14 cellular contexts compared by ENCODE assay signal in genomic region chr21:44627181-44627822, GRCh38. TPM values are rescaled to one million over a fixed set of nuclear protein-coding genes. Genes with fewer than 3 reads are reported as not detected.
DNase-seq lines count a peak whose midpoint lies in the region; ATAC-seq and TF ChIP-seq lines count a peak whose summit lies in the region.
"Not testable (repeated sequence)": the region's sequence is repeated elsewhere in the genome, so short reads cannot be mapped to it uniquely, and the experiment has no call there.
"Had no signal": no experiment of that assay in that cellular context is flagged by ENCODE, and none has a peak within 500 bp of the region (broad histone marks: within the 10 kb centered on the region; RNA-seq: fewer than 3 reads in every experiment).

No MANE protein-coding gene starts in this region.

- H3K27ac ChIP-seq in CD4-positive, CD25-positive, alpha-beta regulatory T cell (ENCODE audit: insufficient read depth, low read length, poor library complexity, severe bottlenecking); naive thymus-derived CD4-positive, alpha-beta T cell (ENCODE audit: low read depth, low read length): not testable (repeated sequence)

- H3K4me3 Mint-ChIP-seq in CD4-positive, CD25-positive, alpha-beta regulatory T cell; osteocyte (ENCODE audit: unreplicated experiment): not testable (repeated sequence)
- H3K4me3 Mint-ChIP-seq in central memory CD8-positive, alpha-beta T cell, result peak overlapping the region; percentile 9
- peak overlapping the region; percentile 12 to 68 for H3K4me3 Mint-ChIP-seq in effector memory CD8-positive, alpha-beta T cell
- H3K4me3 Mint-ChIP-seq in naive thymus-derived CD4-positive, alpha-beta T cell, result peak overlapping the region in 1 of 10 donors; percentile 47

- not testable (repeated sequence) for H3K27me3 Mint-ChIP-seq in CD4-positive, CD25-positive, alpha-beta regulatory T cell; central memory CD8-positive, alpha-beta T cell; effector memory CD8-positive, alpha-beta T cell; osteocyte (ENCODE audit: unreplicated experiment)
- H3K27me3 Mint-ChIP-seq in naive thymus-derived CD4-positive, alpha-beta T cell, result peaks cover 0 to 21% (median 0%) of the 10 kb centered on the region in 5 donors

- peaks cover 14% of the 10 kb centered on the region for H3K36me3 Mint-ChIP-seq in CD4-positive, CD25-positive, alpha-beta regulatory T cell
- H3K36me3 Mint-ChIP-seq in central memory CD8-positive, alpha-beta T cell (ENCODE audit: insufficient read depth); osteocyte (ENCODE audit: unreplicated experiment): not testable (repeated sequence)
- peaks cover 13% of the 10 kb centered on the region for H3K36me3 Mint-ChIP-seq in effector memory CD8-positive, alpha-beta T cell (ENCODE audit: insufficient read depth)
- peaks cover 25 to 49% (median 32%) of the 10 kb centered on the region in 5 donors for H3K36me3 Mint-ChIP-seq in naive thymus-derived CD4-positive, alpha-beta T cell

- H3K36me3 ChIP-seq in CD4-positive, CD25-positive, alpha-beta regulatory T cell (ENCODE audit: control insufficient read depth, insufficient read depth, low read length); naive thymus-derived CD4-positive, alpha-beta T cell (ENCODE audit: control insufficient read depth in 2 of 3, insufficient read depth in 3 of 3, low read length in 3 of 3): not testable (repeated sequence)

- not testable (repeated sequence) for H3K27me3 ChIP-seq in CD4-positive, CD25-positive, alpha-beta regulatory T cell (ENCODE audit: control insufficient read depth, insufficient read depth, low read length); naive thymus-derived CD4-positive, alpha-beta T cell (ENCODE audit: control insufficient read depth in 2 of 2, insufficient read depth in 2 of 2, low read length in 2 of 2)

- H3K27ac Mint-ChIP-seq in CD4-positive, CD25-positive, alpha-beta regulatory T cell, result peak overlapping the region in 2 of 3 donors; percentile 66 to 75
- peak overlapping the region; percentile 91 for H3K27ac Mint-ChIP-seq in central memory CD8-positive, alpha-beta T cell (ENCODE audit: low read depth)
- peak overlapping the region; percentile 41 to 90 for H3K27ac Mint-ChIP-seq in effector memory CD8-positive, alpha-beta T cell
- H3K27ac Mint-ChIP-seq in naive thymus-derived CD4-positive, alpha-beta T cell, result peak overlapping the region in 5 of 9 donors; percentile 8 to 84 (median 32)
- not testable (repeated sequence) for H3K27ac Mint-ChIP-seq in osteocyte (ENCODE audit: unreplicated experiment)

- not testable (repeated sequence) for ATAC-seq in CD4-positive, CD25-positive, alpha-beta regulatory T cell (ENCODE audit: low read depth in 2 of 2); central memory CD8-positive, alpha-beta T cell (replicated peaks; ENCODE audit: extremely low read depth, poor library complexity, severe bottlenecking); effector memory CD8-positive, alpha-beta T cell (replicated peaks); naive thymus-derived CD4-positive, alpha-beta T cell

- POLR2A ChIA-PET in naive thymus-derived CD4-positive, alpha-beta T cell (lab: Charles Lee), result interaction anchor here (1.6 kb wide), 1 partner anchor 10 kb away, joined by 5 read pairs; no protein-coding TSS in a partner anchor

- TF ChIP-seq CTCF in osteocyte (IDR thresholded peaks at IDR 0.05), result not testable (repeated sequence)

- in situ Hi-C loops in G401 (cut with HindIII; ENCODE audit: low sequenced_read_pairs), result not testable (repeated sequence)

- H3K4me1 ChIP-seq in CD4-positive, CD25-positive, alpha-beta regulatory T cell (ENCODE audit: control insufficient read depth, insufficient read depth, low read length, poor library complexity, severe bottlenecking), result peaks cover 17% of the 10 kb centered on the region
- H3K4me1 ChIP-seq in naive thymus-derived CD4-positive, alpha-beta T cell (ENCODE audit: control insufficient read depth in 2 of 2, insufficient read depth in 2 of 2, low read length in 2 of 2), result peaks cover 20 to 29% of the 10 kb centered on the region in 2 donors

- CTCF ChIA-PET in naive thymus-derived CD4-positive, alpha-beta T cell (lab: Charles Lee), result not testable (repeated sequence)

- DNase-seq in CD4-positive, CD25-positive, alpha-beta regulatory T cell; central memory CD8-positive, alpha-beta T cell (ENCODE audit: low spot score in 2 of 2); effector memory CD8-positive, alpha-beta T cell; naive thymus-derived CD4-positive, alpha-beta T cell: not testable (repeated sequence)
- DNase-seq in G401 (ENCODE audit: low spot score) (peak; percentile 20), NCI-H146 (lab: John Stamatoyannopoulos, UW) (peak; percentile 80), osteocyte (ENCODE audit: extremely low spot score, unreplicated experiment) (peak; percentile 79)
- DNase-seq in activated CD8-positive, alpha-beta memory T cell treated with anti-CD3 and anti-CD28 coated beads, Interleukin-2, amount 50 U/mL, for 48 hours, result peak; percentile 43

- not testable (repeated sequence) for H3K4me3 ChIP-seq in CD4-positive, CD25-positive, alpha-beta regulatory T cell (ENCODE audit: low read depth, low read length); naive thymus-derived CD4-positive, alpha-beta T cell (ENCODE audit: low read length)

- H3K9me3 ChIP-seq in CD4-positive, CD25-positive, alpha-beta regulatory T cell (ENCODE audit: control insufficient read depth in 2 of 2, low read length in 2 of 2), result peaks cover 33 to 49% of the 10 kb centered on the region in 2 experiments
- peaks cover 5 to 38% (median 9%) of the 10 kb centered on the region in 3 experiments for H3K9me3 ChIP-seq in naive thymus-derived CD4-positive, alpha-beta T cell (ENCODE audit: control insufficient read depth in 2 of 3, low read length in 3 of 3)

- peaks cover 5 to 29% (median 12%) of the 10 kb centered on the region in 4 donors for H3K4me1 Mint-ChIP-seq in CD4-positive, CD25-positive, alpha-beta regulatory T cell
- peaks cover 64% of the 10 kb centered on the region for H3K4me1 Mint-ChIP-seq in central memory CD8-positive, alpha-beta T cell
- peaks cover 41 to 56% of the 10 kb centered on the region in 2 donors for H3K4me1 Mint-ChIP-seq in effector memory CD8-positive, alpha-beta T cell (ENCODE audit: low read depth in 2 of 2)
- H3K4me1 Mint-ChIP-seq in naive thymus-derived CD4-positive, alpha-beta T cell, result peaks cover 4 to 43% (median 35%) of the 10 kb centered on the region in 7 donors
- not testable (repeated sequence) for H3K4me1 Mint-ChIP-seq in osteocyte (ENCODE audit: unreplicated experiment)

- intact Hi-C loops in naive thymus-derived CD4-positive, alpha-beta T cell (cut with micrococcal nuclease), result not testable (repeated sequence)

- H3K9me3 Mint-ChIP-seq in CD4-positive, CD25-positive, alpha-beta regulatory T cell, result peaks cover 1 to 46% (median 34%) of the 10 kb centered on the region in 7 donors
- peaks cover 52% of the 10 kb centered on the region for H3K9me3 Mint-ChIP-seq in central memory CD8-positive, alpha-beta T cell
- peaks cover 27 to 42% of the 10 kb centered on the region in 2 donors for H3K9me3 Mint-ChIP-seq in effector memory CD8-positive, alpha-beta T cell
- peaks cover 26 to 58% (median 44%) of the 10 kb centered on the region in 11 donors for H3K9me3 Mint-ChIP-seq in naive thymus-derived CD4-positive, alpha-beta T cell
- H3K9me3 Mint-ChIP-seq in osteocyte (ENCODE audit: unreplicated experiment), result peaks cover 47% of the 10 kb centered on the region

RNA-seq across cellular contexts. Expression of gene KRTAP10-9, which starts 0.4 kb away (rescaled TPM):
- not detected for total RNA-seq in CD4-positive, CD25-positive, alpha-beta regulatory T cell
- not detected for polyA plus RNA-seq in CD4-positive, CD25-positive, alpha-beta regulatory T cell
- not detected in 2 replicates for total RNA-seq in G401 (2014; rRNA removed; shearing (Covaris generic))
- total RNA-seq in naive thymus-derived CD4-positive, alpha-beta T cell, result not detected
- polyA plus RNA-seq in naive thymus-derived CD4-positive, alpha-beta T cell, result not detected
- not detected in 2 replicates for total RNA-seq in osteocyte
- total RNA-seq: Calu3; CD4-positive, alpha-beta memory T cell; GM23248; IMR-90 had no signal
- polyA plus RNA-seq: A549; BJ; CD4-positive, alpha-beta memory T cell; GM23248; IMR-90 had no signal

RNA-seq across cellular contexts. Expression of gene KRTAP10-10, which starts 9.9 kb away (rescaled TPM):
- total RNA-seq in CD4-positive, CD25-positive, alpha-beta regulatory T cell, result not detected
- polyA plus RNA-seq in CD4-positive, CD25-positive, alpha-beta regulatory T cell, result not detected
- not detected in 2 replicates for total RNA-seq in G401 (2014; rRNA removed; shearing (Covaris generic))
- not detected for total RNA-seq in naive thymus-derived CD4-positive, alpha-beta T cell
- not detected for polyA plus RNA-seq in naive thymus-derived CD4-positive, alpha-beta T cell
- not detected in 2 replicates for total RNA-seq in osteocyte
- total RNA-seq: Calu3; CD4-positive, alpha-beta memory T cell; GM23248; IMR-90 had no signal
- polyA plus RNA-seq: A549; BJ; CD4-positive, alpha-beta memory T cell; GM23248; IMR-90 had no signal

RNA-seq across cellular contexts. Expression of gene KRTAP10-8, which starts 15.4 kb away (rescaled TPM):
- not detected for total RNA-seq in CD4-positive, CD25-positive, alpha-beta regulatory T cell
- polyA plus RNA-seq in CD4-positive, CD25-positive, alpha-beta regulatory T cell, result not detected
- total RNA-seq in G401 (2014; rRNA removed; shearing (Covaris generic)), result not detected in 2 replicates
- not detected for total RNA-seq in naive thymus-derived CD4-positive, alpha-beta T cell
- not detected for polyA plus RNA-seq in naive thymus-derived CD4-positive, alpha-beta T cell
- not detected in 2 replicates for total RNA-seq in osteocyte
- total RNA-seq: Calu3; CD4-positive, alpha-beta memory T cell; GM23248; IMR-90 had no signal
- polyA plus RNA-seq: A549; BJ; CD4-positive, alpha-beta memory T cell; GM23248; IMR-90 had no signal

RNA-seq across cellular contexts. Expression of gene KRTAP10-11, which starts 18.9 kb away (rescaled TPM):
- not detected for total RNA-seq in CD4-positive, CD25-positive, alpha-beta regulatory T cell
- polyA plus RNA-seq in CD4-positive, CD25-positive, alpha-beta regulatory T cell, result not detected
- total RNA-seq in G401 (2014; rRNA removed; shearing (Covaris generic)), result not detected in 2 replicates
- not detected for total RNA-seq in naive thymus-derived CD4-positive, alpha-beta T cell
- polyA plus RNA-seq in naive thymus-derived CD4-positive, alpha-beta T cell, result not detected
- total RNA-seq in osteocyte, result not detected in 2 replicates
- total RNA-seq: Calu3; CD4-positive, alpha-beta memory T cell; GM23248; IMR-90 had no signal
- polyA plus RNA-seq: A549; BJ; CD4-positive, alpha-beta memory T cell; GM23248; IMR-90 had no signal

RNA-seq across cellular contexts. Expression of gene KRTAP10-7, which starts 26.9 kb away (rescaled TPM):
- not detected for total RNA-seq in CD4-positive, CD25-positive, alpha-beta regulatory T cell
- not detected for polyA plus RNA-seq in CD4-positive, CD25-positive, alpha-beta regulatory T cell
- total RNA-seq in G401 (2014; rRNA removed; shearing (Covaris generic)), result not detected in 2 replicates
- not detected for total RNA-seq in naive thymus-derived CD4-positive, alpha-beta T cell
- polyA plus RNA-seq in naive thymus-derived CD4-positive, alpha-beta T cell, result not detected
- total RNA-seq in osteocyte, result not detected in 2 replicates
- total RNA-seq: Calu3; CD4-positive, alpha-beta memory T cell; GM23248; IMR-90 had no signal
- polyA plus RNA-seq: A549; BJ; CD4-positive, alpha-beta memory T cell; GM23248; IMR-90 had no signal
